19 cellular contexts compared by ENCODE assay signal in genomic region chr1:204960306-204960984, GRCh38.
DNase-seq lines count a peak whose midpoint lies in the region; ATAC-seq and TF ChIP-seq lines count a peak whose summit lies in the region.
"Had no signal": no experiment of that assay in that cellular context is flagged by ENCODE, and none has a peak within 500 bp of the region (broad histone marks: within the 10 kb centered on the region; RNA-seq: fewer than 3 reads in every experiment).

No MANE protein-coding gene starts in this region.

- H3K4me3 ChIP-seq in right cardiac atrium (ENCODE audit: low read length) = no peak overlapping the region
- H3K4me3 ChIP-seq in OCI-LY7 (ENCODE audit: low read depth, low read length, poor library complexity, severe bottlenecking) = no peak overlapping the region

- no peaks in the 10 kb centered on the region for H4K20me1 ChIP-seq in OCI-LY7 (ENCODE audit: insufficient read depth, low read length)

- DNase-seq in right cardiac atrium = no peak
- DNase-seq in Right ventricle myocardium superior = no peak
- DNase-seq in OCI-LY7 (ENCODE audit: low spot score) = peak; percentile 31
- peak; percentile 41 to 73 for DNase-seq in erythroblast (lab: John Stamatoyannopoulos, UW)
- no peak for DNase-seq in activated naive CD4-positive, alpha-beta T cell treated with anti-CD3 and anti-CD28 coated beads for 36 hours
- no peak for DNase-seq in posterior vena cava (ENCODE audit: low spot score)
- DNase-seq: CD8-positive, alpha-beta memory T cell; DMS79; IMR-90; Kasumi-1; MM.1S; NCI-H1092 treated with DMSO at 0.1 percent for 48 hours; NCI-H146; NCI-H2081 treated with DMSO at 0.1 percent for 48 hours; NCI-H510A; NCI-H748 treated with DMSO at 0.1 percent for 48 hours; PC-3; RPMI8226 had no signal

- H3K27ac ChIP-seq in right cardiac atrium (ENCODE audit: low read length) (peak overlapping the region; percentile 33), OCI-LY7 (ENCODE audit: low read depth, low read length, poor library complexity, severe bottlenecking) (no peak overlapping the region)

- intact Hi-C loops in right cardiac atrium (cut with DNase I) = no loop called here
- intact Hi-C loops in Right ventricle myocardium superior (cut with DNase I) = no loop called here
- intact Hi-C loops in OCI-LY7 (cut with micrococcal nuclease; ENCODE audit: unreplicated experiment) = no loop called here
- intact Hi-C loops in activated naive CD4-positive, alpha-beta T cell treated with anti-CD3 and anti-CD28 coated beads for 36 hours (cut with micrococcal nuclease) = no loop called here
- intact Hi-C loops in posterior vena cava (cut with DNase I) = no loop called here

- H3K4me1 ChIP-seq in right cardiac atrium (ENCODE audit: control insufficient read depth, insufficient read depth, low read length) = peaks cover 7% of the 10 kb centered on the region
- H3K4me1 ChIP-seq in OCI-LY7 (ENCODE audit: insufficient read depth, low read length, poor library complexity, severe bottlenecking) = peaks cover 20% of the 10 kb centered on the region

- TF ChIP-seq CTCF in OCI-LY7 (conservative IDR thresholded peaks at IDR 0.05; ENCODE audit: low read length) = no peak

- H3K36me3 Mint-ChIP-seq in activated naive CD4-positive, alpha-beta T cell treated with anti-CD3 and anti-CD28 coated beads for 36 hours (ENCODE audit: low read depth) = no peaks in the 10 kb centered on the region
- H3K36me3 Mint-ChIP-seq: CD8-positive, alpha-beta memory T cell had no signal

- no peak overlapping the region for H3K4me3 Mint-ChIP-seq in activated naive CD4-positive, alpha-beta T cell treated with anti-CD3 and anti-CD28 coated beads for 36 hours
- H3K4me3 Mint-ChIP-seq: CD8-positive, alpha-beta memory T cell had no signal

- H2AFZ ChIP-seq in OCI-LY7 (ENCODE audit: low read length) = no peak overlapping the region

- no peak overlapping the region for H3K27ac Mint-ChIP-seq in activated naive CD4-positive, alpha-beta T cell treated with anti-CD3 and anti-CD28 coated beads for 36 hours
- H3K27ac Mint-ChIP-seq: CD8-positive, alpha-beta memory T cell had no signal

- ATAC-seq in right cardiac atrium (no peak), Right ventricle myocardium superior (ENCODE audit: poor library complexity) (no peak), GM21360 (IDR thresholded peaks at IDR 0.05; ENCODE audit: unreplicated experiment) (no peak)
- ATAC-seq: PC-3 had no signal

- H3K36me3 ChIP-seq in OCI-LY7 (ENCODE audit: insufficient read depth, low read length) = no peaks in the 10 kb centered on the region

- no peaks in the 10 kb centered on the region for H3K79me2 ChIP-seq in OCI-LY7 (ENCODE audit: insufficient read depth, low read depth, low read length)

- no peaks in the 10 kb centered on the region for H3K4me1 Mint-ChIP-seq in activated naive CD4-positive, alpha-beta T cell treated with anti-CD3 and anti-CD28 coated beads for 36 hours (ENCODE audit: low read depth)
- H3K4me1 Mint-ChIP-seq: CD8-positive, alpha-beta memory T cell had no signal

- 80% methylated on average over 7 of the region's 7 CpGs for WGBS in right cardiac atrium

- no peaks in the 10 kb centered on the region for H3K9me3 Mint-ChIP-seq in activated naive CD4-positive, alpha-beta T cell treated with anti-CD3 and anti-CD28 coated beads for 36 hours
- H3K9me3 Mint-ChIP-seq: CD8-positive, alpha-beta memory T cell had no signal

- TF ChIP-seq POLR2A in erythroblast (IDR thresholded peaks at IDR 0.05; ENCODE audit: low read length) = no peak

- no TSS peak for BruUV-seq in OCI-LY7 (replicated peaks; lab: Mats Ljungman, UMichigan)

- CTCF ChIA-PET in OCI-LY7 (lab: Charles Lee; ENCODE audit: unreplicated experiment) = no interaction called here
- CTCF ChIA-PET in activated naive CD4-positive, alpha-beta T cell treated with anti-CD3 and anti-CD28 coated beads for 36 hours (lab: Charles Lee) = interaction anchor here (0.8 kb wide), 1 partner anchor 101 kb away, joined by 3 read pairs; no protein-coding TSS in a partner anchor

- H3K27me3 Mint-ChIP-seq in activated naive CD4-positive, alpha-beta T cell treated with anti-CD3 and anti-CD28 coated beads for 36 hours (ENCODE audit: low read depth) = peaks cover 2% of the 10 kb centered on the region

- POLR2A ChIA-PET in OCI-LY7 (lab: Charles Lee) = no interaction called here

- H3K9me3 ChIP-seq in right cardiac atrium (ENCODE audit: control insufficient read depth, low read length) (no peaks in the 10 kb centered on the region), OCI-LY7 (ENCODE audit: low read length) (no peaks in the 10 kb centered on the region)

- H3K9me2 ChIP-seq in OCI-LY7 (ENCODE audit: insufficient read depth, low read length) = no peaks in the 10 kb centered on the region

- no peak overlapping the region for H3K4me2 ChIP-seq in OCI-LY7 (ENCODE audit: low read length)

- H3K27me3 ChIP-seq in right cardiac atrium (ENCODE audit: control insufficient read depth, insufficient read depth) = no peaks in the 10 kb centered on the region

Comparison
In these comparisons a context has a peak if more than half of its experiments do, and no peak if none do; other contexts are left out.
1. DNase-seq: peak in OCI-LY7 (single experiment) and erythroblast (2 of 2); none in right cardiac atrium (0 of 3), Right ventricle myocardium superior (single experiment), activated naive CD4-positive, alpha-beta T cell treated with anti-CD3 and anti-CD28 coated beads for 36 hours (single experiment) and posterior vena cava (single experiment).